In the genomic region with DNA sequence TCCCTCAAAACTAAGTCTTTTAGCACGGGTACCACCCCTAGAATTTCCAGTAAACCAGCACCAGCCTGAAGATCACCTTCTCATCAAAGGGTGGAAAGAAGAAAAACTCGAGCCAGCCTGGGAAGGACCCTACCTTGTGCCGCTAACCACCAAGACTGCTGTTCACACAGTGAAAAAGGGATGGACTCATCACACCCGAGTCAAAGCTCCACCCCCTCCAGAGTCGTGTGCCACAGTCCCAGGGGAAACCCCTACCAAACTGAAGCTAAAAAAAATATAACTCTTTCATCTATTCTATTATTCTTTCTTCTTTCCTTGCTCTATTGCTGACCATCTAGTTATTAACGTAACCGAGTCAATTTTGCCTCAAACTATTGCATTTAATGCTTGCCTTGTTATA, we compare ENCODE assay signal across 8 cellular contexts. TPM values are rescaled to one million over a fixed set of nuclear protein-coding genes. Genes with fewer than 3 reads are reported as not detected.
"Had no signal": no experiment of that assay in that cellular context is flagged by ENCODE, and none has a peak within 500 bp of the region (broad histone marks: within the 10 kb centered on the region; RNA-seq: fewer than 3 reads in every experiment).

No MANE protein-coding gene starts in this region.

RNA-seq across cellular contexts. Expression of gene PDPN, which starts 13.2 kb away (rescaled TPM):
- total RNA-seq: HepG2, IMR-90, PC-9, SJCRH30 had no signal

RNA-seq across cellular contexts. Expression of gene LRRC38, which starts 56.6 kb away (rescaled TPM):
- total RNA-seq: HepG2, IMR-90, K562, MCF 10A, PC-9, Peyer's patch, RPMI7951, SJCRH30 had no signal
